In genomic region chr19:35757231-35757748, GRCh38 we compare ENCODE assay signal across 8 cellular contexts. TPM values are rescaled to one million over a fixed set of nuclear protein-coding genes. Genes with fewer than 3 reads are reported as not detected.
DNase-seq lines count a peak whose midpoint lies in the region; ATAC-seq lines count a peak whose summit lies in the region.

No MANE protein-coding gene starts in this region.

- H2BK12ac ChIP-seq in neuronal stem cell (ENCODE audit: low read length): peak overlapping the region; percentile 58

- peaks cover 18% of the 10 kb centered on the region for H3K36me3 Mint-ChIP-seq in activated T-helper 17 cell treated with anti-CD3 and anti-CD28 coated beads, Interleukin-2, amount 50 U/mL, for 72 hours (ENCODE audit: low read depth)

- peak overlapping the region; percentile 72 for H2BK120ac ChIP-seq in neuronal stem cell (ENCODE audit: low read depth, low read length)

- H3K4me1 ChIP-seq in neuronal stem cell (ENCODE audit: control insufficient read depth in 2 of 2, insufficient read depth in 1 of 2, low read depth in 1 of 2, low read length in 2 of 2): peaks cover 12 to 24% of the 10 kb centered on the region in 2 donors

- peak overlapping the region; percentile 86 for H3K4me3 Mint-ChIP-seq in activated T-helper 17 cell treated with anti-CD3 and anti-CD28 coated beads, Interleukin-2, amount 50 U/mL, for 72 hours

- H3K9ac ChIP-seq in neuronal stem cell (ENCODE audit: low read depth, low read length, poor library complexity): peak overlapping the region; percentile 81

- peak overlapping the region; percentile 65 for H3K23ac ChIP-seq in neuronal stem cell (ENCODE audit: low read depth, low read length, poor library complexity)

- peaks cover 0 to 13% (median 3%) of the 10 kb centered on the region in 3 experiments for H3K27me3 ChIP-seq in neuronal stem cell (ENCODE audit: control insufficient read depth in 3 of 3, insufficient read depth in 3 of 3, low read depth in 1 of 3, low read length in 3 of 3)

- no peak for ATAC-seq in activated T-helper 17 cell treated with anti-CD3 and anti-CD28 coated beads, Interleukin-2, amount 50 U/mL, for 72 hours (replicated peaks)

- H4K91ac ChIP-seq in neuronal stem cell (ENCODE audit: low read depth, low read length, poor library complexity): no peak overlapping the region

- DNase-seq in DMS53 (lab: John Stamatoyannopoulos, UW) (peak; percentile 93), DMS53 treated with DMSO at 0.1 percent for 48 hours (lab: John Stamatoyannopoulos, UW; ENCODE audit: unreplicated experiment) (no peak), HS-27A (ENCODE audit: low read depth) (peak; percentile 91), foreskin melanocyte (peak; percentile 38), neuronal stem cell (ENCODE audit: low spot score) (no peak), NCI-H524 (lab: John Stamatoyannopoulos, UW) (no peak), iPS-NIHi7 (ENCODE audit: extremely low spot score) (no peak)

- H3K18ac ChIP-seq in neuronal stem cell (ENCODE audit: low read length): peak overlapping the region; percentile 74

- H2AK5ac ChIP-seq in neuronal stem cell (ENCODE audit: low read depth, low read length): peak overlapping the region; percentile 99

- H3K9me3 Mint-ChIP-seq in activated T-helper 17 cell treated with anti-CD3 and anti-CD28 coated beads, Interleukin-2, amount 50 U/mL, for 72 hours: no peaks in the 10 kb centered on the region

- H3K27ac ChIP-seq in neuronal stem cell (replicated peaks; ENCODE audit: low read length): peak overlapping the region; percentile 90

- H3K4me1 Mint-ChIP-seq in activated T-helper 17 cell treated with anti-CD3 and anti-CD28 coated beads, Interleukin-2, amount 50 U/mL, for 72 hours: peaks cover 14% of the 10 kb centered on the region

- no peaks in the 10 kb centered on the region for H3K27me3 Mint-ChIP-seq in activated T-helper 17 cell treated with anti-CD3 and anti-CD28 coated beads, Interleukin-2, amount 50 U/mL, for 72 hours

- no CpG with 5 or more reads among the region's 19 CpGs for WGBS in neuronal stem cell (ENCODE audit: extremely low coverage in 2 of 2, insufficient read length in 2 of 2, insufficient replicate concordance in 1 of 2), 2 donors

- peaks cover 17% of the 10 kb centered on the region for H3K79me1 ChIP-seq in neuronal stem cell (ENCODE audit: low read depth, low read length)

- H2AFZ ChIP-seq in neuronal stem cell (ENCODE audit: low read length): peak overlapping the region; percentile 75

- peak overlapping the region; percentile 83 for H3K4me2 ChIP-seq in neuronal stem cell (ENCODE audit: insufficient read depth, low read length, poor library complexity, severe bottlenecking)

- peak overlapping the region; percentile 93 for H3K27ac Mint-ChIP-seq in activated T-helper 17 cell treated with anti-CD3 and anti-CD28 coated beads, Interleukin-2, amount 50 U/mL, for 72 hours

- H3K36me3 ChIP-seq in neuronal stem cell (replicated peaks in 1 of 2; ENCODE audit: control insufficient read depth in 2 of 2, insufficient read depth in 2 of 2, low read length in 2 of 2): peaks cover 25 to 53% of the 10 kb centered on the region in 2 donors

- H4K8ac ChIP-seq in neuronal stem cell (ENCODE audit: low read depth, low read length): peak overlapping the region; percentile 82

- peak overlapping the region; percentile 56 for H3K14ac ChIP-seq in neuronal stem cell (ENCODE audit: low read length)

- no peaks in the 10 kb centered on the region for H3K9me3 ChIP-seq in neuronal stem cell (replicated peaks in 1 of 2; ENCODE audit: control insufficient read depth in 2 of 2, insufficient read depth in 1 of 2, low read depth in 1 of 2, low read length in 2 of 2)

- H2BK5ac ChIP-seq in neuronal stem cell (ENCODE audit: low read length): peak overlapping the region; percentile 75

- peak overlapping the region; percentile 97 for H2BK15ac ChIP-seq in neuronal stem cell (ENCODE audit: low read length)

- H3K4me3 ChIP-seq in neuronal stem cell (ENCODE audit: low read length in 2 of 2): peak overlapping the region; percentile 76 to 93

- H3K4ac ChIP-seq in neuronal stem cell (ENCODE audit: low read length): peak overlapping the region; percentile 53

RNA-seq across cellular contexts. Expression of gene HSPB6, which starts 0.5 kb away (rescaled TPM):
- total RNA-seq in activated T-helper 17 cell treated with anti-CD3 and anti-CD28 coated beads, Interleukin-2, amount 50 U/mL, for 72 hours: not detected
- polyA plus RNA-seq in neuronal stem cell (2013, experiment 1 of 2): 2.6 TPM
- 2.4 TPM for polyA plus RNA-seq in neuronal stem cell (2013, experiment 2 of 2)

RNA-seq across cellular contexts. Expression of gene PROSER3, which starts 0.7 kb away (rescaled TPM):
- total RNA-seq in activated T-helper 17 cell treated with anti-CD3 and anti-CD28 coated beads, Interleukin-2, amount 50 U/mL, for 72 hours: 10 to 100 TPM; 28.4 to 31.2 TPM
- polyA plus RNA-seq in neuronal stem cell (2013, experiment 1 of 2): 36.6 TPM
- polyA plus RNA-seq in neuronal stem cell (2013, experiment 2 of 2): 35.2 TPM

RNA-seq across cellular contexts. Expression of gene LIN37, which starts 8.9 kb away (rescaled TPM):
- total RNA-seq in activated T-helper 17 cell treated with anti-CD3 and anti-CD28 coated beads, Interleukin-2, amount 50 U/mL, for 72 hours: 10 to 100 TPM; 11.0 to 20.1 TPM
- polyA plus RNA-seq in neuronal stem cell (2013, experiment 1 of 2): 5.9 TPM
- 5.2 TPM for polyA plus RNA-seq in neuronal stem cell (2013, experiment 2 of 2)

RNA-seq across cellular contexts. Expression of gene PSENEN, which starts 11.8 kb away (rescaled TPM):
- 10 to 100 TPM; 34.0 to 51.2 TPM for total RNA-seq in activated T-helper 17 cell treated with anti-CD3 and anti-CD28 coated beads, Interleukin-2, amount 50 U/mL, for 72 hours
- polyA plus RNA-seq in neuronal stem cell (2013, experiment 1 of 2): 84.6 TPM
- polyA plus RNA-seq in neuronal stem cell (2013, experiment 2 of 2): 82.8 TPM

RNA-seq across cellular contexts. Expression of gene U2AF1L4, which starts 12.1 kb away (rescaled TPM):
- total RNA-seq in activated T-helper 17 cell treated with anti-CD3 and anti-CD28 coated beads, Interleukin-2, amount 50 U/mL, for 72 hours: 10 to 100 TPM; 17.8 to 21.6 TPM
- polyA plus RNA-seq in neuronal stem cell (2013, experiment 1 of 2): 13.5 TPM
- polyA plus RNA-seq in neuronal stem cell (2013, experiment 2 of 2): 14.3 TPM

Comparison
In these comparisons a context has a peak if more than half of its experiments do, and no peak if none do; other contexts are left out.
1. DNase-seq: peak in DMS53 (single experiment), HS-27A (single experiment) and foreskin melanocyte (single experiment); none in DMS53 treated with DMSO at 0.1 percent for 48 hours (single experiment), neuronal stem cell (single experiment), NCI-H524 (0 of 2) and iPS-NIHi7 (single experiment).